ENCODE assay signal across 14 cellular contexts in genomic region chr2:204407209-204408070, GRCh38.
DNase-seq lines count a peak whose midpoint lies in the region; ATAC-seq and TF ChIP-seq lines count a peak whose summit lies in the region.
"Had no signal": no experiment of that assay in that cellular context is flagged by ENCODE, and none has a peak within 500 bp of the region (broad histone marks: within the 10 kb centered on the region; RNA-seq: fewer than 3 reads in every experiment).

No MANE protein-coding gene starts in this region.

- TF ChIP-seq CTCF in foreskin fibroblast (IDR thresholded peaks at IDR 0.05; ENCODE audit: low read depth, low read length) (no peak), retinal pigment epithelial cell (conservative IDR thresholded peaks at IDR 0.05; ENCODE audit: low read depth, low read length) (no peak), GM13977 (IDR thresholded peaks at IDR 0.05; ENCODE audit: extremely low read depth, insufficient read depth, missing control alignments) (no peak)

- H3K4me3 ChIP-seq in foreskin fibroblast (ENCODE audit: low read depth in 1 of 2, low read length in 2 of 2) (no peak overlapping the region), retinal pigment epithelial cell (ENCODE audit: low read length) (no peak overlapping the region)
- H3K4me3 ChIP-seq: esophagus squamous epithelium had no signal

- in situ Hi-C loops in GM13977 (cut with MboI; ENCODE audit: low pct_unique_long_range_greater_than_20kb, low sequenced_read_pairs, unreplicated experiment): no loop called here

- no peak for ATAC-seq in GM18858 (IDR thresholded peaks at IDR 0.05; ENCODE audit: unreplicated experiment)
- ATAC-seq: activated CD4-positive, CD25-positive, alpha-beta regulatory T cell treated with anti-CD3 and anti-CD28 coated beads, Interleukin-2, amount 50 U/mL, for 24 hours; activated naive CD8-positive, alpha-beta T cell treated with anti-CD3 and anti-CD28 coated beads, Interleukin-2, amount 50 U/mL, for 24 hours had no signal

- DNase-seq in NCI-H1092 treated with DMSO at 0.1 percent for 48 hours (lab: John Stamatoyannopoulos, UW) (peak; percentile 10), NCI-H1092 (lab: John Stamatoyannopoulos, UW) (no peak), RPMI7951 (ENCODE audit: low read depth) (peak; percentile 19), foreskin fibroblast (peak; percentile 7 to 18), retinal pigment epithelial cell (ENCODE audit: low read depth) (peak; percentile 10), GM13977 (ENCODE audit: low spot score) (no peak)
- no peak for DNase-seq in stimulated activated CD4-positive, alpha-beta T cell treated with anti-CD3 and anti-CD28 coated beads, Interleukin-15, amount 100 ng/mL, for 24 hours
- DNase-seq: activated naive CD8-positive, alpha-beta T cell treated with anti-CD3 and anti-CD28 coated beads, Interleukin-2, amount 50 U/mL, for 24 hours; CD8-positive, alpha-beta memory T cell; cortex of kidney; esophagus squamous epithelium; NCI-H2081 had no signal

Comparison
In these comparisons a context has a peak if more than half of its experiments do, and no peak if none do; other contexts are left out.
1. DNase-seq: peak in NCI-H1092 treated with DMSO at 0.1 percent for 48 hours (single experiment), RPMI7951 (single experiment), foreskin fibroblast (2 of 2) and retinal pigment epithelial cell (single experiment); none in NCI-H1092 (single experiment), GM13977 (single experiment) and stimulated activated CD4-positive, alpha-beta T cell treated with anti-CD3 and anti-CD28 coated beads, Interleukin-15, amount 100 ng/mL, for 24 hours (single experiment).